1 cellular context compared by ENCODE assay signal in genomic region chr12:68804654-68805591, GRCh38.
TF ChIP-seq lines count a peak whose summit lies in the region.

No MANE protein-coding gene starts in this region.

TF ChIP-seq in HepG2, 621 proteins besides CTCF, POLR2A, EP300 and RAD21 (continued from another document and continues in another):
- TF ChIP-seq RERE (CRISPR knock-in tag; IDR thresholded peaks at IDR 0.05; ENCODE audit: low read depth) (no peak; the same call in 1 of the 2 replicates), RFX3 (CRISPR knock-in tag; IDR thresholded peaks at IDR 0.05) (no peak), ZNF709 (CRISPR knock-in tag; IDR thresholded peaks at IDR 0.05) (peak; percentile 62; the same call in 1 of the 2 replicates), REXO4 (CRISPR knock-in tag; IDR thresholded peaks at IDR 0.05; ENCODE audit: borderline replicate concordance) (no peak), ZBTB10 (CRISPR knock-in tag; IDR thresholded peaks at IDR 0.05; ENCODE audit: borderline replicate concordance) (no peak), ISX (CRISPR knock-in tag; conservative IDR thresholded peaks at IDR 0.05) (no peak), PRDM15 (CRISPR knock-in tag; IDR thresholded peaks at IDR 0.05) (no peak), NFE2 (CRISPR knock-in tag; IDR thresholded peaks at IDR 0.05) (no peak), KDM3A (CRISPR knock-in tag; IDR thresholded peaks at IDR 0.05; ENCODE audit: low read depth) (peak; percentile 80; the same call in 1 of the 2 replicates), SKI (IDR thresholded peaks at IDR 0.05; ENCODE audit: partially characterized antibody) (peak; percentile 97), E2F5 (CRISPR knock-in tag; conservative IDR thresholded peaks at IDR 0.05) (no peak), ZNF142 (CRISPR knock-in tag; IDR thresholded peaks at IDR 0.05) (0 out of 2 replicates have a peak, but pooled peaks have one; percentile 27), SP1 (IDR thresholded peaks at IDR 0.05) (no peak), SP1 (CRISPR knock-in tag; IDR thresholded peaks at IDR 0.05) (peak; percentile 66), ZNF788 (CRISPR knock-in tag; IDR thresholded peaks at IDR 0.05; ENCODE audit: borderline replicate concordance) (peak; percentile 67; the same call in 1 of the 2 replicates), ZNF263 (CRISPR knock-in tag; IDR thresholded peaks at IDR 0.05) (0 out of 2 replicates have a peak, but pooled peaks have one; percentile 22), ZNF556 (CRISPR knock-in tag; IDR thresholded peaks at IDR 0.05; ENCODE audit: borderline replicate concordance) (peak; percentile 68; the same call in 1 of the 2 replicates), ZNF256 (CRISPR knock-in tag; conservative IDR thresholded peaks at IDR 0.05) (0 out of 2 replicates have a peak, but pooled peaks have one; percentile 27), EHMT2 (IDR thresholded peaks at IDR 0.05; ENCODE audit: borderline replicate concordance, low read depth, low read length) (no peak), POLR2AphosphoS5 (IDR thresholded peaks at IDR 0.05; ENCODE audit: low read depth, low read length) (peak; percentile 92), ZFP41 (CRISPR knock-in tag; IDR thresholded peaks at IDR 0.05; ENCODE audit: borderline replicate concordance) (0 out of 2 replicates have a peak, but pooled peaks have one; percentile 38), ARNT (IDR thresholded peaks at IDR 0.05) (no peak), ZNF280B (CRISPR knock-in tag; IDR thresholded peaks at IDR 0.05; ENCODE audit: borderline replicate concordance) (peak; percentile 79), ZNF143 (CRISPR knock-in tag; IDR thresholded peaks at IDR 0.05) (no peak), ZNF639 (CRISPR knock-in tag; conservative IDR thresholded peaks at IDR 0.05) (peak; percentile 65; the same call in 1 of the 2 replicates), MIER3 (CRISPR knock-in tag; IDR thresholded peaks at IDR 0.05; ENCODE audit: borderline replicate concordance) (peak; percentile 86; the same call in 1 of the 2 replicates), PAF1 (CRISPR knock-in tag; IDR thresholded peaks at IDR 0.05) (no peak), ASH2L (IDR thresholded peaks at IDR 0.05; ENCODE audit: insufficient read length, low read depth, low read length) (peak; percentile 67), RORA (CRISPR knock-in tag; IDR thresholded peaks at IDR 0.05) (no peak), ZIK1 (CRISPR knock-in tag; IDR thresholded peaks at IDR 0.05; ENCODE audit: borderline replicate concordance, low read depth) (peak; percentile 53; the same call in 1 of the 2 replicates), SKIL (CRISPR knock-in tag; IDR thresholded peaks at IDR 0.05; ENCODE audit: borderline replicate concordance) (peak; percentile 95)
